12 cellular contexts compared by ENCODE assay signal in genomic region chr1:32392358-32392757, GRCh38. TPM values are rescaled to one million over a fixed set of nuclear protein-coding genes. Genes with fewer than 3 reads are reported as not detected.
A peak's percentile ranks its signal among the peaks of the same experiment; 100 is the strongest.
DNase-seq lines count a peak whose midpoint lies in the region; ATAC-seq and TF ChIP-seq lines count a peak whose summit lies in the region.
"Had no signal": no experiment of that assay in that cellular context is flagged by ENCODE, and none has a peak within 500 bp of the region (broad histone marks: within the 10 kb centered on the region; RNA-seq: fewer than 3 reads in every experiment).

No MANE protein-coding gene starts in this region.

- no peak for ATAC-seq in effector memory CD8-positive, alpha-beta T cell (replicated peaks)
- ATAC-seq in HG02759 (IDR thresholded peaks at IDR 0.05; ENCODE audit: unreplicated experiment) = no peak

- no peaks in the 10 kb centered on the region for H3K27me3 ChIP-seq in osteoblast (ENCODE audit: insufficient read depth, low read length)
- H3K27me3 ChIP-seq: stomach had no signal

- peaks cover 53% of the 10 kb centered on the region for H3K79me2 ChIP-seq in osteoblast (ENCODE audit: insufficient read depth, low read length)

- H2AFZ ChIP-seq in osteoblast (ENCODE audit: low read length) = no peak overlapping the region

- H3K36me3 ChIP-seq in osteoblast (ENCODE audit: insufficient read depth, low read length) = peaks cover 26% of the 10 kb centered on the region

- no peak for TF ChIP-seq CTCF in osteoblast (IDR thresholded peaks at IDR 0.05; ENCODE audit: extremely low read depth, low read depth, low read length)

- H3K27me3 Mint-ChIP-seq in T-helper 2 cell treated with Interferon-gamma antibody and Interleukin-4, amounts not matched to agents 5 μg/mL and 100 μg/mL, for 36 hours (ENCODE audit: low read depth) = peaks cover 7% of the 10 kb centered on the region
- no peaks in the 10 kb centered on the region for H3K27me3 Mint-ChIP-seq in effector memory CD8-positive, alpha-beta T cell

- H3K4me2 ChIP-seq in osteoblast (ENCODE audit: insufficient read depth, low read length) = peak overlapping the region; percentile 90

- peaks cover 19% of the 10 kb centered on the region for H3K4me1 ChIP-seq in osteoblast (ENCODE audit: insufficient read depth, low read length)

- peak overlapping the region; percentile 21 for H3K27ac Mint-ChIP-seq in T-helper 2 cell treated with Interferon-gamma antibody and Interleukin-4, amounts not matched to agents 5 μg/mL and 100 μg/mL, for 36 hours
- H3K27ac Mint-ChIP-seq in effector memory CD8-positive, alpha-beta T cell = no peak overlapping the region

- peaks cover 8% of the 10 kb centered on the region for H3K36me3 Mint-ChIP-seq in T-helper 2 cell treated with Interferon-gamma antibody and Interleukin-4, amounts not matched to agents 5 μg/mL and 100 μg/mL, for 36 hours (ENCODE audit: low read depth)
- peaks cover 17% of the 10 kb centered on the region for H3K36me3 Mint-ChIP-seq in effector memory CD8-positive, alpha-beta T cell (ENCODE audit: insufficient read depth)

- H3K9me3 ChIP-seq in osteoblast (ENCODE audit: low read depth, low read length) = no peaks in the 10 kb centered on the region
- H3K9me3 ChIP-seq: stomach had no signal

- H3K4me3 Mint-ChIP-seq in T-helper 2 cell treated with Interferon-gamma antibody and Interleukin-4, amounts not matched to agents 5 μg/mL and 100 μg/mL, for 36 hours = peak overlapping the region; percentile 33
- H3K4me3 Mint-ChIP-seq in effector memory CD8-positive, alpha-beta T cell = peak overlapping the region; percentile 5 to 24

- H3K4me1 Mint-ChIP-seq in T-helper 2 cell treated with Interferon-gamma antibody and Interleukin-4, amounts not matched to agents 5 μg/mL and 100 μg/mL, for 36 hours (ENCODE audit: low read depth) = peaks cover 17% of the 10 kb centered on the region
- peaks cover 12 to 13% of the 10 kb centered on the region in 2 donors for H3K4me1 Mint-ChIP-seq in effector memory CD8-positive, alpha-beta T cell (ENCODE audit: low read depth in 2 of 2)

- no peak for DNase-seq in T-helper 2 cell treated with Interferon-gamma antibody and Interleukin-4, amounts not matched to agents 5 μg/mL and 100 μg/mL, for 36 hours (ENCODE audit: low spot score)
- no peak for DNase-seq in T-helper 2 cell
- peak; percentile 46 for DNase-seq in OCI-M1 (lab: John Stamatoyannopoulos, UW)
- DNase-seq in effector memory CD8-positive, alpha-beta T cell = no peak
- no peak for DNase-seq in osteoblast (ENCODE audit: insufficient read length, low spot score, missing footprints)
- DNase-seq in dedifferentiated amniotic fluid mesenchymal stem cell (ENCODE audit: extremely low spot score) = no peak
- no peak for DNase-seq in activated CD4-positive, alpha-beta T cell treated with anti-CD3 and anti-CD28 coated beads for 4 hours
- DNase-seq: kidney; NCI-H1436; NK-92 treated with Interleukin-12 subunit alpha and Interleukin-12 subunit beta, amount 100 ng/mL, for 24 hours; stomach had no signal

- H4K20me1 ChIP-seq in osteoblast (ENCODE audit: insufficient read depth, low read length) = peaks cover 11% of the 10 kb centered on the region

- H3K27ac ChIP-seq in osteoblast (ENCODE audit: low read depth, low read length) = no peak overlapping the region

- H3K9me3 Mint-ChIP-seq in T-helper 2 cell treated with Interferon-gamma antibody and Interleukin-4, amounts not matched to agents 5 μg/mL and 100 μg/mL, for 36 hours = no peaks in the 10 kb centered on the region
- no peaks in the 10 kb centered on the region for H3K9me3 Mint-ChIP-seq in effector memory CD8-positive, alpha-beta T cell

- H3K4me3 ChIP-seq in osteoblast (ENCODE audit: insufficient read depth, low read length) = no peak overlapping the region

RNA-seq across cellular contexts. Expression of gene BSDC1, which starts 1.9 kb away (rescaled TPM):
- 68.0 and 69.0 TPM in 2 replicates for total RNA-seq in osteoblast

RNA-seq across cellular contexts. Expression of gene TSSK3, which starts 30.0 kb away (rescaled TPM):
- 1.5 and 1.8 TPM in 2 replicates for total RNA-seq in osteoblast

RNA-seq across cellular contexts. Expression of gene FAM229A, which starts 30.1 kb away (rescaled TPM):
- 1.8 and 2.5 TPM in 2 replicates for total RNA-seq in osteoblast

RNA-seq across cellular contexts. Expression of gene MARCKSL1, which starts 56.3 kb away (rescaled TPM):
- total RNA-seq in osteoblast = 15.9 and 16.6 TPM in 2 replicates
